34 cellular contexts compared by ENCODE assay signal in the genomic region with DNA sequence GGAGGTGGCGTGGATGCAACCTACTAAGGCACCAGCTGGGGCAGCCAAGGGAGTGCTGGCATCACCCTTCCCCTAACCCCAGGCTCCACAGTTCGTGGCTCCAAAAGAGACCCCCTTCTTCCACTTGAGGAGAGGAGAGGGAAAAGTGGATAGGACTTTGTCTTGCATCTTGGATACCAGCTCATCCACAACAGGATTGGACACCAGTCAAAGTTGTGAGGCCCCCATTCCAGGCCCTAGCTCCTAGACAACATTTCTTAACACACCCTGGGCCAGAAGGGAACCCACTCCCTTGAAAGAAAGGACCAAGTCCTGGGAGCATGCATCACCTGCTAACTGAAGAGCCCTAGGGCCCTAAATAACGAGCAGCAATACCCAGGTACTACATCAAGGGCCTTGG.
"Had no signal": no experiment of that assay in that cellular context is flagged by ENCODE, and none has a peak within 500 bp of the region (broad histone marks: within the 10 kb centered on the region; RNA-seq: fewer than 3 reads in every experiment).

No MANE protein-coding gene starts in this region.

- DNase-seq: Karpas-422, Kasumi-1, MG63, MM.1S, MV-4-11, NCI-H1048, NCI-H1092, NCI-H1092 treated with DMSO at 0.1 percent for 48 hours, NCI-H1105, NCI-H1105 treated with DMSO at 0.1 percent for 48 hours, NCI-H1417, NCI-H1417 treated with DMSO at 0.1 percent for 48 hours, NCI-H1436, NCI-H1436 treated with DMSO at 0.1 percent for 48 hours, NCI-H146, NCI-H1694, NCI-H1694 treated with DMSO at 0.1 percent for 48 hours, NCI-H187, NCI-H187 treated with DMSO at 0.1 percent for 48 hours, NCI-H1930, NCI-H2029, NCI-H2029 treated with DMSO at 0.1 percent for 48 hours, NCI-H2081, NCI-H2081 treated with DMSO at 0.1 percent for 48 hours, NCI-H2107, NCI-H2171, NCI-H2171 treated with DMSO at 0.1 percent for 48 hours, NCI-H2227 treated with DMSO at 0.1 percent for 48 hours, NCI-H226, NCI-H345, NCI-H446, NCI-H446 treated with DMSO at 0.1 percent for 48 hours, NCI-H510A had no signal

- H3K27me3 ChIP-seq: MG63 had no signal

- H3K4me3 ChIP-seq: MG63 had no signal

- H3K36me3 ChIP-seq: MG63 had no signal

- H3K27ac ChIP-seq: KMS-11 had no signal
